2 cellular contexts compared by ENCODE assay signal in the genomic region with DNA sequence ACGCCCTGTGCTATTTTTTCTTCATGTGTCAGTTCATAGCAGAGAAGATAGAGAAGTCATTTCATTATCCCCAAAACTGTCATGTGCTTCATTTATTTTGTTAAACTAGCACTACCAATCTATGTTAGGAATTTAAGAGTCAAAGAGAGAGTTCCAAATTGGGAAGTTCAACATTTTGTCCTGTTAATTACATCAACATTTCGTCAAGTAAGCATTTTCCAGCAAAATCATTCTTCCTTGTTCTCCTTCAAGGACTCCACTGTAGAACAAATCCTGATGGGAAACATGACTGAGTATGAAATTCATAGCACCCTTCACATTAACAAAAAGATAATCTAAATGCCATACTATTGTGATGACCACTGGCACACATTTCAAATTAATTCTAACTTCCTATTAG.
TF ChIP-seq lines count a peak whose summit lies in the region.

No MANE protein-coding gene starts in this region.

TF ChIP-seq in HepG2, 621 proteins besides CTCF, POLR2A, EP300 and RAD21:
- TF ChIP-seq MAFF (IDR thresholded peaks at IDR 0.05; ENCODE audit: low read depth, low read length) (peak; percentile 97), ZNF296 (CRISPR knock-in tag; conservative IDR thresholded peaks at IDR 0.05) (no peak), MAFK (conservative IDR thresholded peaks at IDR 0.05 in 1 of 2, IDR thresholded peaks at IDR 0.05 in 1 of 2; ENCODE audit: low read length in 2 of 2) (peak; percentile 96), ZFP82 (CRISPR knock-in tag; IDR thresholded peaks at IDR 0.05; ENCODE audit: borderline replicate concordance) (0 out of 2 replicates have a peak, but pooled peaks have one; percentile 48)
TF ChIP-seq in HepG2: peak in this region for 3.

TF ChIP-seq in WTC11, 78 proteins besides CTCF, POLR2A, EP300 and RAD21:
- no peak for TF ChIP-seq NR1H2 (CRISPR knock-in tag; IDR thresholded peaks at IDR 0.05)
- TF ChIP-seq, protein P1, sequence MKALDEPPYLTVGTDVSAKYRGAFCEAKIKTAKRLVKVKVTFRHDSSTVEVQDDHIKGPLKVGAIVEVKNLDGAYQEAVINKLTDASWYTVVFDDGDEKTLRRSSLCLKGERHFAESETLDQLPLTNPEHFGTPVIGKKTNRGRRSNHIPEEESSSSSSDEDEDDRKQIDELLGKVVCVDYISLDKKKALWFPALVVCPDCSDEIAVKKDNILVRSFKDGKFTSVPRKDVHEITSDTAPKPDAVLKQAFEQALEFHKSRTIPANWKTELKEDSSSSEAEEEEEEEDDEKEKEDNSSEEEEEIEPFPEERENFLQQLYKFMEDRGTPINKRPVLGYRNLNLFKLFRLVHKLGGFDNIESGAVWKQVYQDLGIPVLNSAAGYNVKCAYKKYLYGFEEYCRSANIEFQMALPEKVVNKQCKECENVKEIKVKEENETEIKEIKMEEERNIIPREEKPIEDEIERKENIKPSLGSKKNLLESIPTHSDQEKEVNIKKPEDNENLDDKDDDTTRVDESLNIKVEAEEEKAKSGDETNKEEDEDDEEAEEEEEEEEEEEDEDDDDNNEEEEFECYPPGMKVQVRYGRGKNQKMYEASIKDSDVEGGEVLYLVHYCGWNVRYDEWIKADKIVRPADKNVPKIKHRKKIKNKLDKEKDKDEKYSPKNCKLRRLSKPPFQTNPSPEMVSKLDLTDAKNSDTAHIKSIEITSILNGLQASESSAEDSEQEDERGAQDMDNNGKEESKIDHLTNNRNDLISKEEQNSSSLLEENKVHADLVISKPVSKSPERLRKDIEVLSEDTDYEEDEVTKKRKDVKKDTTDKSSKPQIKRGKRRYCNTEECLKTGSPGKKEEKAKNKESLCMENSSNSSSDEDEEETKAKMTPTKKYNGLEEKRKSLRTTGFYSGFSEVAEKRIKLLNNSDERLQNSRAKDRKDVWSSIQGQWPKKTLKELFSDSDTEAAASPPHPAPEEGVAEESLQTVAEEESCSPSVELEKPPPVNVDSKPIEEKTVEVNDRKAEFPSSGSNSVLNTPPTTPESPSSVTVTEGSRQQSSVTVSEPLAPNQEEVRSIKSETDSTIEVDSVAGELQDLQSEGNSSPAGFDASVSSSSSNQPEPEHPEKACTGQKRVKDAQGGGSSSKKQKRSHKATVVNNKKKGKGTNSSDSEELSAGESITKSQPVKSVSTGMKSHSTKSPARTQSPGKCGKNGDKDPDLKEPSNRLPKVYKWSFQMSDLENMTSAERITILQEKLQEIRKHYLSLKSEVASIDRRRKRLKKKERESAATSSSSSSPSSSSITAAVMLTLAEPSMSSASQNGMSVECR (CRISPR knock-in tag; IDR thresholded peaks at IDR 0.05; ENCODE audit: borderline replicate concordance), result no peak
- TF ChIP-seq, protein P2, sequence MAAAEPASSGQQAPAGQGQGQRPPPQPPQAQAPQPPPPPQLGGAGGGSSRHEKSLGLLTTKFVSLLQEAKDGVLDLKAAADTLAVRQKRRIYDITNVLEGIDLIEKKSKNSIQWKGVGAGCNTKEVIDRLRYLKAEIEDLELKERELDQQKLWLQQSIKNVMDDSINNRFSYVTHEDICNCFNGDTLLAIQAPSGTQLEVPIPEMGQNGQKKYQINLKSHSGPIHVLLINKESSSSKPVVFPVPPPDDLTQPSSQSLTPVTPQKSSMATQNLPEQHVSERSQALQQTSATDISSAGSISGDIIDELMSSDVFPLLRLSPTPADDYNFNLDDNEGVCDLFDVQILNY (CRISPR knock-in tag; IDR thresholded peaks at IDR 0.05), result no peak
- TF ChIP-seq IRF2 (CRISPR knock-in tag; IDR thresholded peaks at IDR 0.05; ENCODE audit: borderline replicate concordance, low read depth), result no peak
- no peak for TF ChIP-seq ETV6 (CRISPR knock-in tag; IDR thresholded peaks at IDR 0.05)
- no peak for TF ChIP-seq CREB1 (CRISPR knock-in tag; IDR thresholded peaks at IDR 0.05)
- TF ChIP-seq, protein P3, sequence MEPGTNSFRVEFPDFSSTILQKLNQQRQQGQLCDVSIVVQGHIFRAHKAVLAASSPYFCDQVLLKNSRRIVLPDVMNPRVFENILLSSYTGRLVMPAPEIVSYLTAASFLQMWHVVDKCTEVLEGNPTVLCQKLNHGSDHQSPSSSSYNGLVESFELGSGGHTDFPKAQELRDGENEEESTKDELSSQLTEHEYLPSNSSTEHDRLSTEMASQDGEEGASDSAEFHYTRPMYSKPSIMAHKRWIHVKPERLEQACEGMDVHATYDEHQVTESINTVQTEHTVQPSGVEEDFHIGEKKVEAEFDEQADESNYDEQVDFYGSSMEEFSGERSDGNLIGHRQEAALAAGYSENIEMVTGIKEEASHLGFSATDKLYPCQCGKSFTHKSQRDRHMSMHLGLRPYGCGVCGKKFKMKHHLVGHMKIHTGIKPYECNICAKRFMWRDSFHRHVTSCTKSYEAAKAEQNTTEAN (CRISPR knock-in tag; IDR thresholded peaks at IDR 0.05), result no peak
- TF ChIP-seq KAT7 (CRISPR knock-in tag; IDR thresholded peaks at IDR 0.05; ENCODE audit: borderline replicate concordance), result no peak
- no peak for TF ChIP-seq ZNF263 (CRISPR knock-in tag; IDR thresholded peaks at IDR 0.05; ENCODE audit: low read depth)
- TF ChIP-seq, protein P4, sequence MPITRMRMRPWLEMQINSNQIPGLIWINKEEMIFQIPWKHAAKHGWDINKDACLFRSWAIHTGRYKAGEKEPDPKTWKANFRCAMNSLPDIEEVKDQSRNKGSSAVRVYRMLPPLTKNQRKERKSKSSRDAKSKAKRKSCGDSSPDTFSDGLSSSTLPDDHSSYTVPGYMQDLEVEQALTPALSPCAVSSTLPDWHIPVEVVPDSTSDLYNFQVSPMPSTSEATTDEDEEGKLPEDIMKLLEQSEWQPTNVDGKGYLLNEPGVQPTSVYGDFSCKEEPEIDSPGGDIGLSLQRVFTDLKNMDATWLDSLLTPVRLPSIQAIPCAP (CRISPR knock-in tag; IDR thresholded peaks at IDR 0.05), result no peak
- TF ChIP-seq ESRRA (CRISPR knock-in tag; IDR thresholded peaks at IDR 0.05; ENCODE audit: borderline replicate concordance), result no peak
- TF ChIP-seq, protein P5, sequence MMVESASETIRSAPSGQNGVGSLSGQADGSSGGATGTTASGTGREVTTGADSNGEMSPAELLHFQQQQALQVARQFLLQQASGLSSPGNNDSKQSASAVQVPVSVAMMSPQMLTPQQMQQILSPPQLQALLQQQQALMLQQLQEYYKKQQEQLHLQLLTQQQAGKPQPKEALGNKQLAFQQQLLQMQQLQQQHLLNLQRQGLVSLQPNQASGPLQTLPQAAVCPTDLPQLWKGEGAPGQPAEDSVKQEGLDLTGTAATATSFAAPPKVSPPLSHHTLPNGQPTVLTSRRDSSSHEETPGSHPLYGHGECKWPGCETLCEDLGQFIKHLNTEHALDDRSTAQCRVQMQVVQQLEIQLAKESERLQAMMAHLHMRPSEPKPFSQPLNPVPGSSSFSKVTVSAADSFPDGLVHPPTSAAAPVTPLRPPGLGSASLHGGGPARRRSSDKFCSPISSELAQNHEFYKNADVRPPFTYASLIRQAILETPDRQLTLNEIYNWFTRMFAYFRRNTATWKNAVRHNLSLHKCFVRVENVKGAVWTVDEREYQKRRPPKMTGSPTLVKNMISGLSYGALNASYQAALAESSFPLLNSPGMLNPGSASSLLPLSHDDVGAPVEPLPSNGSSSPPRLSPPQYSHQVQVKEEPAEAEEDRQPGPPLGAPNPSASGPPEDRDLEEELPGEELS (CRISPR knock-in tag; IDR thresholded peaks at IDR 0.05), result no peak
- TF ChIP-seq, protein P6, sequence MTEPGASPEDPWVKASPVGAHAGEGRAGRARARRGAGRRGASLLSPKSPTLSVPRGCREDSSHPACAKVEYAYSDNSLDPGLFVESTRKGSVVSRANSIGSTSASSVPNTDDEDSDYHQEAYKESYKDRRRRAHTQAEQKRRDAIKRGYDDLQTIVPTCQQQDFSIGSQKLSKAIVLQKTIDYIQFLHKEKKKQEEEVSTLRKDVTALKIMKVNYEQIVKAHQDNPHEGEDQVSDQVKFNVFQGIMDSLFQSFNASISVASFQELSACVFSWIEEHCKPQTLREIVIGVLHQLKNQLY (CRISPR knock-in tag; IDR thresholded peaks at IDR 0.05), result no peak
- TF ChIP-seq, protein P7, sequence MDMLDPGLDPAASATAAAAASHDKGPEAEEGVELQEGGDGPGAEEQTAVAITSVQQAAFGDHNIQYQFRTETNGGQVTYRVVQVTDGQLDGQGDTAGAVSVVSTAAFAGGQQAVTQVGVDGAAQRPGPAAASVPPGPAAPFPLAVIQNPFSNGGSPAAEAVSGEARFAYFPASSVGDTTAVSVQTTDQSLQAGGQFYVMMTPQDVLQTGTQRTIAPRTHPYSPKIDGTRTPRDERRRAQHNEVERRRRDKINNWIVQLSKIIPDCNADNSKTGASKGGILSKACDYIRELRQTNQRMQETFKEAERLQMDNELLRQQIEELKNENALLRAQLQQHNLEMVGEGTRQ (CRISPR knock-in tag; IDR thresholded peaks at IDR 0.05), result no peak
- TF ChIP-seq NFYB (CRISPR knock-in tag; conservative IDR thresholded peaks at IDR 0.05; ENCODE audit: low read depth), result no peak
- TF ChIP-seq, protein P8, sequence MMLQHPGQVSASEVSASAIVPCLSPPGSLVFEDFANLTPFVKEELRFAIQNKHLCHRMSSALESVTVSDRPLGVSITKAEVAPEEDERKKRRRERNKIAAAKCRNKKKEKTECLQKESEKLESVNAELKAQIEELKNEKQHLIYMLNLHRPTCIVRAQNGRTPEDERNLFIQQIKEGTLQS (CRISPR knock-in tag; conservative IDR thresholded peaks at IDR 0.05), result no peak
